Comparison of ENCODE assay signal across 21 cellular contexts in genomic region chr6:143052282-143052681, GRCh38. TPM values are rescaled to one million over a fixed set of nuclear protein-coding genes. Genes with fewer than 3 reads are reported as not detected.
DNase-seq lines count a peak whose midpoint lies in the region; ATAC-seq, FAIRE-seq and TF ChIP-seq lines count a peak whose summit lies in the region.
"Had no signal": no experiment of that assay in that cellular context is flagged by ENCODE, and none has a peak within 500 bp of the region (broad histone marks: within the 10 kb centered on the region; RNA-seq: fewer than 3 reads in every experiment).

No MANE protein-coding gene starts in this region.

- POLR2A ChIA-PET in SK-N-SH (lab: Yijun Ruan, JAX), result no interaction called here
- POLR2A ChIA-PET in GM12878 (lab: Charles Lee), result interaction anchor here (0.5 to 1.3 kb wide), 2 partner anchors 18 to 100 kb away, joined by 4 read pairs; no protein-coding TSS in a partner anchor

- H3K27me3 ChIP-seq in SK-N-SH (ENCODE audit: insufficient read depth), result no peaks in the 10 kb centered on the region
- H3K27me3 ChIP-seq in GM12878 (replicated peaks in 1 of 2; ENCODE audit: control insufficient read depth in 2 of 2, insufficient read depth in 2 of 2, low read length in 1 of 2), result no peaks in the 10 kb centered on the region
- H3K27me3 ChIP-seq: BLaER1 treated with 17β-estradiol and CSF1 and Interleukin-3, amounts not matched to agents 10 nM and 100 nM had no signal

- no peaks in the 10 kb centered on the region for H4K20me1 ChIP-seq in SK-N-SH (ENCODE audit: insufficient read depth)
- no peaks in the 10 kb centered on the region for H4K20me1 ChIP-seq in GM12878 (ENCODE audit: control insufficient read depth, insufficient read depth)
- H4K20me1 ChIP-seq: BLaER1 treated with 17β-estradiol and CSF1 and Interleukin-3, amounts not matched to agents 10 nM and 100 nM had no signal

- H3K36me3 ChIP-seq in SK-N-SH (replicated peaks in 1 of 2; ENCODE audit: control insufficient read depth in 1 of 2, insufficient read depth in 2 of 2, low read length in 1 of 2) (no peaks in the 10 kb centered on the region), GM12878 (ENCODE audit: control insufficient read depth in 2 of 2, insufficient read depth in 2 of 2, low read length in 1 of 2) (no peaks in the 10 kb centered on the region)
- H3K36me3 ChIP-seq: BLaER1 treated with 17β-estradiol and CSF1 and Interleukin-3, amounts not matched to agents 10 nM and 100 nM had no signal

- DNase-seq in SK-N-SH, result no peak
- DNase-seq in GM12878 (ENCODE audit: low read depth, low spot score), result no peak
- DNase-seq: AML-193; Caco-2; Calu3; CD4-positive, alpha-beta T cell; CD8-positive, alpha-beta T cell; DMS79 treated with DMSO at 0.1 percent for 48 hours; GF-D8 had no signal

- H3K79me2 ChIP-seq in SK-N-SH (ENCODE audit: insufficient read depth) (no peaks in the 10 kb centered on the region), GM12878 (ENCODE audit: control insufficient read depth, insufficient read depth, low read length) (no peaks in the 10 kb centered on the region)

- no peak overlapping the region for H3K4me3 ChIP-seq in SK-N-SH (ENCODE audit: low read depth in 2 of 2, low read length in 1 of 2)
- no peak overlapping the region for H3K4me3 ChIP-seq in GM12878
- H3K4me3 ChIP-seq: A549; BLaER1 treated with 17β-estradiol and CSF1 and Interleukin-3, amounts not matched to agents 10 nM and 100 nM had no signal

- H3K9me3 ChIP-seq in SK-N-SH, result no peaks in the 10 kb centered on the region
- no peaks in the 10 kb centered on the region; the same call in 2 of the 3 replicates for H3K9me3 ChIP-seq in GM12878 (replicated peaks; ENCODE audit: control insufficient read depth, insufficient read depth, low read length)
- H3K9me3 ChIP-seq: A549 had no signal

- H3K4me2 ChIP-seq in SK-N-SH (no peak overlapping the region), GM12878 (ENCODE audit: control insufficient read depth, insufficient read depth) (no peak overlapping the region)
- H3K4me2 ChIP-seq: A549; BLaER1 treated with 17β-estradiol and CSF1 and Interleukin-3, amounts not matched to agents 10 nM and 100 nM had no signal

- no TSS peak for BruUV-seq in GM12878 (replicated peaks; lab: Mats Ljungman, UMichigan)

- TF ChIP-seq CTCF in SK-N-SH (IDR thresholded peaks at IDR 0.05) (no peak), GM12878 (IDR thresholded peaks at IDR 0.05 in 2 of 3, conservative IDR thresholded peaks at IDR 0.05 in 1 of 3; ENCODE audit: control insufficient read depth in 2 of 3, extremely low read depth in 1 of 3, insufficient read depth in 1 of 3, low read depth in 3 of 3, low read length in 3 of 3) (no peak)

- no peak for TF ChIP-seq POLR2A in GM12878 (IDR thresholded peaks at IDR 0.05; ENCODE audit: low read depth, low read length)

- H2AFZ ChIP-seq in SK-N-SH (ENCODE audit: low read depth) (no peak overlapping the region), GM12878 (ENCODE audit: control insufficient read depth, low read depth, low read length) (no peak overlapping the region)

- intact Hi-C loops in GM12878 (cut with micrococcal nuclease; ENCODE audit: unreplicated experiment), result no loop called here

- peak; percentile 57; the same call in 2 of the 3 replicates for ATAC-seq in SK-N-SH treated with all-trans-retinoic acid at 6 μM for 48 hours
- peak; percentile 57 for ATAC-seq in HG02885 (IDR thresholded peaks at IDR 0.05; ENCODE audit: poor library complexity, unreplicated experiment)
- ATAC-seq in GM12878, result peak; percentile 78
- no peak for ATAC-seq in GM21723 (IDR thresholded peaks at IDR 0.05; ENCODE audit: unreplicated experiment)
- no peak for ATAC-seq in HG03135 (IDR thresholded peaks at IDR 0.05; ENCODE audit: unreplicated experiment)
- ATAC-seq: A549; CD8-positive, alpha-beta T cell had no signal

- H3K4me1 ChIP-seq in SK-N-SH (ENCODE audit: control insufficient read depth in 1 of 2, insufficient read depth in 2 of 2, low read depth in 1 of 2, low read length in 1 of 2) (no peaks in the 10 kb centered on the region), GM12878 (ENCODE audit: control insufficient read depth, insufficient read depth, low read length) (no peaks in the 10 kb centered on the region)
- H3K4me1 ChIP-seq: A549; BLaER1 treated with 17β-estradiol and CSF1 and Interleukin-3, amounts not matched to agents 10 nM and 100 nM; Caco-2 had no signal

- H3F3A ChIP-seq in SK-N-SH (replicated peaks; ENCODE audit: insufficient read depth), result no peaks in the 10 kb centered on the region

- in situ Hi-C loops in GM12878 (cut with MboI), result no loop called here

- WGBS in SK-N-SH (ENCODE audit: low lambda C conversion rate), result 54% methylated on average over 3 of the region's 5 CpGs
- WGBS in GM12878 (ENCODE audit: insufficient coverage, insufficient replicate concordance, low lambda C conversion rate, missing lambda C conversion rate), result 40% methylated on average over 5 of the region's 5 CpGs

- no peak for FAIRE-seq in GM12878 (lab: Jason Lieb, UNC)
- FAIRE-seq: A549, D721Med, G401.6, GM12892, GM18507 had no signal

- H3K9me2 ChIP-seq in SK-N-SH, result no peaks in the 10 kb centered on the region

- RAD21 ChIA-PET in GM12878 (lab: Charles Lee; ENCODE audit: unreplicated experiment), result interaction anchor here (1.6 kb wide), 1 partner anchor 117 kb away, joined by 3 read pairs; no protein-coding TSS in a partner anchor

- H3K9ac ChIP-seq in SK-N-SH, result no peak overlapping the region
- no peak overlapping the region for H3K9ac ChIP-seq in GM12878 (ENCODE audit: control insufficient read depth, insufficient read depth, low read length)
- H3K9ac ChIP-seq: BLaER1 treated with 17β-estradiol and CSF1 and Interleukin-3, amounts not matched to agents 10 nM and 100 nM had no signal

- TF ChIP-seq RAD21 in SK-N-SH (IDR thresholded peaks at IDR 0.05; ENCODE audit: low read length) (no peak), GM12878 (IDR thresholded peaks at IDR 0.05; ENCODE audit: insufficient read depth, low read depth, low read length) (no peak)

- CTCF ChIA-PET in SK-N-SH (lab: Yijun Ruan, JAX), result no interaction called here
- CTCF ChIA-PET in GM12878 (lab: Yijun Ruan, JAX), result interaction anchor here (0.6 kb wide), 1 partner anchor 425 kb away, joined by 4 read pairs; no protein-coding TSS in a partner anchor

- TF ChIP-seq EP300 in SK-N-SH (IDR thresholded peaks at IDR 0.05; ENCODE audit: borderline replicate concordance in 1 of 2, low read depth in 1 of 2, low read length in 1 of 2), result no peak
- no peak for TF ChIP-seq EP300 in GM12878 (IDR thresholded peaks at IDR 0.05; ENCODE audit: borderline replicate concordance in 1 of 2, control insufficient read depth in 1 of 2, low read depth in 2 of 2, low read length in 2 of 2)

- SMC1A ChIA-PET in GM12878 (lab: Charles Lee; ENCODE audit: uncharacterized antibody, unreplicated experiment), result interaction anchor here (0.6 to 0.7 kb wide), 2 partner anchors 12 to 85 kb away, joined by 3 read pairs; no protein-coding TSS in a partner anchor

- no peak overlapping the region for H3K27ac ChIP-seq in SK-N-SH (ENCODE audit: low read depth in 2 of 2, low read length in 1 of 2)
- no peak overlapping the region for H3K27ac ChIP-seq in GM12878 (ENCODE audit: control insufficient read depth, insufficient read depth)
- H3K27ac ChIP-seq: 22Rv1; A549; BLaER1 treated with 17β-estradiol and CSF1 and Interleukin-3, amounts not matched to agents 10 nM and 100 nM; C4-2B had no signal

TF ChIP-seq in SK-N-SH, 30 proteins besides CTCF, POLR2A, EP300 and RAD21:
- no peak for TF ChIP-seq NFIC (IDR thresholded peaks at IDR 0.05; ENCODE audit: borderline replicate concordance)
- no peak for TF ChIP-seq TCF12 (IDR thresholded peaks at IDR 0.05)
- TF ChIP-seq NRF1 (IDR thresholded peaks at IDR 0.05; ENCODE audit: low read depth, low read length), result no peak

TF ChIP-seq in GM12878, 131 proteins besides CTCF, POLR2A, EP300 and RAD21 (continues in another document):
- TF ChIP-seq SP1 (IDR thresholded peaks at IDR 0.05; ENCODE audit: low read depth, low read length) (no peak), E2F4 (IDR thresholded peaks at IDR 0.05; ENCODE audit: low read depth, low read length) (no peak), ZBED1 (IDR thresholded peaks at IDR 0.05; ENCODE audit: borderline replicate concordance) (no peak), ASH2L (IDR thresholded peaks at IDR 0.05; ENCODE audit: borderline replicate concordance, low read depth) (no peak)

RNA-seq across cellular contexts. Expression of gene AIG1, which starts 8.4 kb away (rescaled TPM):
- polyA plus RNA-seq in SK-N-SH (2012; rRNA removed) (36.8 and 52.1 TPM in 2 replicates), GM12878 (2011; rRNA removed) (21.2 and 27.0 TPM in 2 replicates), GM12878 (2014; fragmentation: Illumina TruSeq; extraction: Trizol) (46.2 and 50.5 TPM in 2 replicates), GM12878 (2014; fragmentation: Nextera tagmentation; extraction: Ambion mirVana) (10 to 100 TPM; 66.4 to 74.5 TPM), GM12878 (2014; rRNA removed) (31.7 and 36.4 TPM in 2 replicates), GM12878 (2016; fragmentation: Nextera tagmentation; extraction: Ambion mirVana) (10 to 100 TPM; 32.1 to 33.5 TPM)
- 44.7 and 49.1 TPM in 2 replicates for polyA plus RNA-seq in SK-N-SH (2012; cell fraction: cytosol; rRNA removed)
- polyA plus RNA-seq in SK-N-SH (2012; cell fraction: nucleus; rRNA removed), result 28.1 and 41.2 TPM in 2 replicates
- 18.0 and 20.4 TPM in 2 replicates for total RNA-seq in GM12878 (2013; cell fraction: nucleolus; rRNA removed)
- total RNA-seq in GM12878 (2014; rRNA removed) (36.4 and 38.9 TPM in 2 replicates), GM12878 (2014; rRNA removed; fragmentation: Illumina TruSeq; extraction: Trizol) (39.0 and 40.8 TPM in 2 replicates), GM12878 (2021) (34.9 and 35.2 TPM in 2 replicates)
- 16.7 TPM for polyA plus RNA-seq in GM12878 (2011; ENCODE audit: low read depth)
- 24.4 and 26.5 TPM in 2 replicates for polyA plus RNA-seq in GM12878 (2011; cell fraction: cytosol; rRNA removed)
- 13.4 and 14.7 TPM in 2 replicates for polyA plus RNA-seq in GM12878 (2011; cell fraction: nucleus; rRNA removed)
- 22.0 and 22.3 TPM in 2 replicates for polyA plus RNA-seq in GM12878 (2012)
- 12.1 and 13.1 TPM in 2 replicates for polyA minus RNA-seq in GM12878 (2011; rRNA and poly(A)+ RNA removed)
- polyA minus RNA-seq in GM12878 (2011; cell fraction: cytosol; rRNA and poly(A)+ RNA removed), result 4.3 and 6.0 TPM in 2 replicates
- polyA minus RNA-seq in GM12878 (2011; cell fraction: nucleus; rRNA and poly(A)+ RNA removed), result 11.8 and 13.4 TPM in 2 replicates

Comparison
In these comparisons a context has a peak if more than half of its experiments do, and no peak if none do; other contexts are left out.
1. ATAC-seq: peak in SK-N-SH treated with all-trans-retinoic acid at 6 μM for 48 hours (single experiment), HG02885 (single experiment) and GM12878 (single experiment); none in GM21723 (single experiment) and HG03135 (single experiment).